ENCODE assay signal across 8 cellular contexts in genomic region chr7:43758029-43758860, GRCh38. TPM values are rescaled to one million over a fixed set of nuclear protein-coding genes. Genes with fewer than 3 reads are reported as not detected.
A peak's percentile ranks its signal among the peaks of the same experiment; 100 is the strongest.
DNase-seq lines count a peak whose midpoint lies in the region; ATAC-seq and TF ChIP-seq lines count a peak whose summit lies in the region.

BLVRA (plus strand) TSS chr7:43758680; CDS start chr7:43771159, 12,479 bp downstream.

- H3K4me1 Mint-ChIP-seq in Calu3 (ENCODE audit: low read depth, unreplicated experiment) = peaks cover 42% of the 10 kb centered on the region

- peaks cover 1% of the 10 kb centered on the region for H3K4me1 ChIP-seq in iPS DF 6.9 (ENCODE audit: control insufficient read depth, insufficient read depth, low read length)
- H3K4me1 ChIP-seq in gastrocnemius medialis = peaks cover 10 to 11% of the 10 kb centered on the region in 2 donors

- H3K4me3 ChIP-seq in HL-60 (replicated peaks; ENCODE audit: insufficient read depth, low read length) (peak within 1 kb of the TSS; percentile 64), astrocyte of the spinal cord (ENCODE audit: low read depth, low read length) (peak within 1 kb of the TSS; percentile 44), iPS DF 6.9 (ENCODE audit: low read length) (peak within 1 kb of the TSS; percentile 92), gastrocnemius medialis (peak within 1 kb of the TSS; percentile 76 to 91 (median 82))

- no peak for TF ChIP-seq CTCF in Calu3 (IDR thresholded peaks at IDR 0.05; ENCODE audit: unreplicated experiment)
- TF ChIP-seq CTCF in HL-60 (IDR thresholded peaks at IDR 0.05; ENCODE audit: insufficient read depth, low read length) = no peak
- TF ChIP-seq CTCF in astrocyte of the spinal cord (IDR thresholded peaks at IDR 0.05; ENCODE audit: low read depth, low read length) = no peak
- TF ChIP-seq CTCF in gastrocnemius medialis (IDR thresholded peaks at IDR 0.05 in 4 of 5, conservative IDR thresholded peaks at IDR 0.05 in 1 of 5) = no peak

- H3K36me3 Mint-ChIP-seq in Calu3 (ENCODE audit: insufficient read depth, unreplicated experiment) = peaks cover 26% of the 10 kb centered on the region

- no peak within 1 kb of the TSS for H3K27ac ChIP-seq in HL-60 (replicated peaks)
- no peak within 1 kb of the TSS for H3K27ac ChIP-seq in iPS DF 6.9 (ENCODE audit: low read length)
- H3K27ac ChIP-seq in gastrocnemius medialis = peak within 1 kb of the TSS; percentile 52 to 79 (median 70)

- CTCF ChIA-PET in Calu3 (lab: Charles Lee) = interaction anchor here (0.6 to 1.1 kb wide), 4 partner anchors 10 to 81 kb away, joined by 3 to 4 read pairs (median 3); no protein-coding TSS in a partner anchor

- H3K27me3 ChIP-seq in HL-60 (ENCODE audit: insufficient read depth, poor library complexity, severe bottlenecking) (no peaks in the 10 kb centered on the region), iPS DF 6.9 (ENCODE audit: control insufficient read depth, insufficient read depth, low read length) (peaks cover 10% of the 10 kb centered on the region), gastrocnemius medialis (no peaks in the 10 kb centered on the region)

- in situ Hi-C loops in astrocyte of the spinal cord (cut with HindIII; ENCODE audit: low sequenced_read_pairs) = no loop called here
- in situ Hi-C loops in gastrocnemius medialis (cut with MboI; ENCODE audit: low sequenced_read_pairs in 4 of 4) = no loop called here

- H3K27me3 Mint-ChIP-seq in Calu3 (ENCODE audit: unreplicated experiment) = peaks cover 19% of the 10 kb centered on the region

- H3K4me3 Mint-ChIP-seq in Calu3 (ENCODE audit: low read depth, unreplicated experiment) = peak within 1 kb of the TSS; percentile 63

- intact Hi-C loops in Calu3 (cut with micrococcal nuclease; ENCODE audit: unreplicated experiment) = no loop called here
- intact Hi-C loops in gastrocnemius medialis (cut with DNase I; ENCODE audit: low total_unique reads) = no loop called here

- peak; percentile 11 to 40 for TF ChIP-seq POLR2A in gastrocnemius medialis (IDR thresholded peaks at IDR 0.05)

- no CpG with 5 or more reads among the region's 72 CpGs for WGBS in iPS DF 6.9 (ENCODE audit: insufficient coverage, insufficient read length)

- ATAC-seq in GM19463 (IDR thresholded peaks at IDR 0.05; ENCODE audit: unreplicated experiment) (peak; percentile 77), gastrocnemius medialis (peak; percentile 80 to 81)

- H3K27ac Mint-ChIP-seq in Calu3 (ENCODE audit: unreplicated experiment) = no peak within 1 kb of the TSS

- DNase-seq in Calu3 (peak; percentile 75), HL-60 (ENCODE audit: low read depth in 1 of 2, low spot score in 1 of 2) (no peak), T1000 (lab: John Stamatoyannopoulos, UW) (peak; percentile 18), astrocyte of the spinal cord (ENCODE audit: low read depth, low spot score) (peak; percentile 23), iPS DF 6.9 (ENCODE audit: low read depth, low spot score) (no peak), gastrocnemius medialis (peak; percentile 49 to 54)
- DNase-seq in NK-92 treated with Interleukin-12 subunit alpha and Interleukin-12 subunit beta, amount 100 ng/mL, for 24 hours (lab: John Stamatoyannopoulos, UW) = no peak

- H3K9me3 ChIP-seq in iPS DF 6.9 (ENCODE audit: control insufficient read depth, insufficient read depth, low read length) (no peaks in the 10 kb centered on the region), gastrocnemius medialis (no peaks in the 10 kb centered on the region)

- H3K36me3 ChIP-seq in iPS DF 6.9 (ENCODE audit: control insufficient read depth, insufficient read depth, low read length) (no peaks in the 10 kb centered on the region), gastrocnemius medialis (no peaks in the 10 kb centered on the region)

- no TSS peak for BruUV-seq in Calu3 (replicated peaks; lab: Mats Ljungman, UMichigan)

- H3K9me3 Mint-ChIP-seq in Calu3 (ENCODE audit: low read depth, unreplicated experiment) = no peaks in the 10 kb centered on the region

RNA-seq across cellular contexts. Expression of gene BLVRA, which starts in this region (rescaled TPM):
- 29.8 and 36.4 TPM in 2 replicates for total RNA-seq in Calu3 (2022)
- 10 to 100 TPM; 26.7 to 45.9 (median 29.3) TPM for total RNA-seq in gastrocnemius medialis

Comparison
In these comparisons a context has a peak if more than half of its experiments do, and no peak if none do; other contexts are left out.
1. DNase-seq: peak in Calu3 (single experiment), T1000 (single experiment), astrocyte of the spinal cord (single experiment) and gastrocnemius medialis (2 of 2); none in HL-60 (0 of 2), iPS DF 6.9 (single experiment) and NK-92 treated with Interleukin-12 subunit alpha and Interleukin-12 subunit beta, amount 100 ng/mL, for 24 hours (single experiment).
2. H3K27ac ChIP-seq: peak in gastrocnemius medialis (4 of 4); none in HL-60 (single experiment) and iPS DF 6.9 (single experiment).
3. Peak in every context shown above with its lines, with median percentiles within 50 percentile points of each other: H3K4me3 ChIP-seq.